Comparison of ENCODE assay signal across 8 cellular contexts in genomic region chr11:67439321-67440228, GRCh38. TPM values are rescaled to one million over a fixed set of nuclear protein-coding genes. Genes with fewer than 3 reads are reported as not detected.
DNase-seq lines count a peak whose midpoint lies in the region; ATAC-seq and TF ChIP-seq lines count a peak whose summit lies in the region.

No MANE protein-coding gene starts in this region.

- no peak overlapping the region for H3K4ac ChIP-seq in IMR-90 (ENCODE audit: low read depth, low read length)

- no peak overlapping the region for H2BK5ac ChIP-seq in IMR-90 (ENCODE audit: low read depth, low read length, poor library complexity, severe bottlenecking)

- H2AFZ ChIP-seq in IMR-90 (replicated peaks; ENCODE audit: low read length, poor library complexity), result peak overlapping the region; percentile 13
- H2AFZ ChIP-seq in hepatocyte, result no peak overlapping the region

- H3K4me2 ChIP-seq in IMR-90 (ENCODE audit: low read depth, low read length) (no peak overlapping the region), hepatocyte (no peak overlapping the region)

- H4K91ac ChIP-seq in IMR-90 (ENCODE audit: insufficient read depth, low read depth, low read length), result no peak overlapping the region

- WGBS in IMR-90 (ENCODE audit: extremely low coverage in 2 of 2, insufficient read length in 1 of 2), 2 experiments, result 84% methylated on average over 13 of the region's 31 CpGs; no CpG with 5 or more reads in 1 of the 2 experiments
- 93% methylated on average over 28 of the region's 31 CpGs for WGBS in hepatocyte (ENCODE audit: low lambda C conversion rate, missing lambda C conversion rate)

- H2BK15ac ChIP-seq in IMR-90 (ENCODE audit: low read depth, low read length), result no peak overlapping the region

- CTCF ChIA-PET in IMR-90 (lab: Yijun Ruan, JAX), result no interaction called here

- no peak overlapping the region for H3K56ac ChIP-seq in IMR-90 (ENCODE audit: extremely low read depth, insufficient read depth, low read length)

- no peak overlapping the region for H3K18ac ChIP-seq in IMR-90 (ENCODE audit: low read depth, low read length)

- BruUV-seq in IMR-90 (replicated peaks; lab: Mats Ljungman, UMichigan), result no TSS peak

- intact Hi-C loops in IMR-90 (cut with micrococcal nuclease) (no loop called here), tibial artery (cut with DNase I; ENCODE audit: low total_unique reads) (no loop called here)

- DNase-seq in DMS53 treated with DMSO at 0.1 percent for 48 hours (lab: John Stamatoyannopoulos, UW; ENCODE audit: unreplicated experiment) (peak; percentile 32), IMR-90 (no peak), hepatocyte (ENCODE audit: low spot score) (no peak), tibial artery (peak in 1 of 2 donors; percentile 84), SHP77 treated with DMSO at 0.1 percent for 48 hours (lab: John Stamatoyannopoulos, UW) (no peak)
- DNase-seq in activated T-cell treated with anti-CD3 and anti-CD28 coated beads, Interleukin-2, amount 50 U/mL, for 4 hours, result no peak

- no peak overlapping the region for H4K8ac ChIP-seq in IMR-90 (ENCODE audit: low read depth in 2 of 2, low read length in 2 of 2)

- no peak for TF ChIP-seq RAD21 in IMR-90 (IDR thresholded peaks at IDR 0.05; ENCODE audit: low read length)

- H3K27me3 Mint-ChIP-seq in activated T-cell treated with anti-CD3 and anti-CD28 coated beads, Interleukin-2, amount 50 U/mL, for 4 hours (ENCODE audit: low read depth), result no peaks in the 10 kb centered on the region

- no peak overlapping the region for H2AK5ac ChIP-seq in IMR-90 (ENCODE audit: low read depth, low read length)

- H3K79me2 ChIP-seq in hepatocyte, result peaks cover 18% of the 10 kb centered on the region

- dilution Hi-C loops in IMR-90 (cut with HindIII; ENCODE audit: low sequenced_read_pairs, unreplicated experiment), result no loop called here

- TF ChIP-seq POLR2A in IMR-90 (IDR thresholded peaks at IDR 0.05; ENCODE audit: low read depth, low read length), result no peak

- H3K27ac ChIP-seq in IMR-90 (ENCODE audit: insufficient read depth, low read length) (no peak overlapping the region), hepatocyte (no peak overlapping the region), tibial artery (peak overlapping the region; percentile 51 to 64)

- H2BK120ac ChIP-seq in IMR-90 (ENCODE audit: low read depth, low read length), result no peak overlapping the region

- peaks cover 8% of the 10 kb centered on the region for H4K20me1 ChIP-seq in IMR-90 (ENCODE audit: insufficient read depth, low read length)
- H4K20me1 ChIP-seq in hepatocyte (ENCODE audit: insufficient read depth, poor library complexity, severe bottlenecking), result no peaks in the 10 kb centered on the region

- no peak overlapping the region for H3K23ac ChIP-seq in IMR-90 (ENCODE audit: low read depth, low read length)

- H3K9me3 ChIP-seq in IMR-90 (ENCODE audit: control insufficient read depth, insufficient read depth, low read length) (no peaks in the 10 kb centered on the region), hepatocyte (ENCODE audit: low read depth) (no peaks in the 10 kb centered on the region), tibial artery (no peaks in the 10 kb centered on the region)

- H3K79me1 ChIP-seq in IMR-90 (ENCODE audit: low read depth in 1 of 2, low read length in 2 of 2), result peaks cover 8 to 26% of the 10 kb centered on the region in 2 experiments

- H3K36me3 ChIP-seq in IMR-90 (ENCODE audit: control insufficient read depth, insufficient read depth, low read length) (peaks cover 45% of the 10 kb centered on the region; the same call in 1 of the 2 replicates), hepatocyte (replicated peaks; ENCODE audit: insufficient read depth, low read depth) (no peaks in the 10 kb centered on the region), tibial artery (peaks cover 0 to 77% (median 55%) of the 10 kb centered on the region in 3 donors)

- in situ Hi-C loops in IMR-90 (cut with MboI; ENCODE audit: low sequenced_read_pairs), result no loop called here

- no peak overlapping the region for H4K5ac ChIP-seq in IMR-90 (ENCODE audit: low read depth, low read length)

- no peak overlapping the region for H3K14ac ChIP-seq in IMR-90 (replicated peaks; ENCODE audit: low read depth, low read length)

- no peak overlapping the region for H3K4me3 ChIP-seq in IMR-90 (ENCODE audit: insufficient read depth, low read depth, low read length)
- H3K4me3 ChIP-seq in hepatocyte, result no peak overlapping the region
- no peak overlapping the region for H3K4me3 ChIP-seq in tibial artery

- peak overlapping the region; percentile 87 for H3K4me3 Mint-ChIP-seq in activated T-cell treated with anti-CD3 and anti-CD28 coated beads, Interleukin-2, amount 50 U/mL, for 4 hours

- H3K9me3 Mint-ChIP-seq in activated T-cell treated with anti-CD3 and anti-CD28 coated beads, Interleukin-2, amount 50 U/mL, for 4 hours, result no peaks in the 10 kb centered on the region

- H3K9ac ChIP-seq in IMR-90 (ENCODE audit: low read depth, low read length), result no peak overlapping the region

- peaks cover 62% of the 10 kb centered on the region for H3K4me1 Mint-ChIP-seq in activated T-cell treated with anti-CD3 and anti-CD28 coated beads, Interleukin-2, amount 50 U/mL, for 4 hours (ENCODE audit: low read depth)

- no peak overlapping the region for H2BK20ac ChIP-seq in IMR-90 (ENCODE audit: low read depth, low read length)

- POLR2A ChIA-PET in IMR-90 (lab: Charles Lee; ENCODE audit: unreplicated experiment), result no interaction called here

- H3K36me3 Mint-ChIP-seq in activated T-cell treated with anti-CD3 and anti-CD28 coated beads, Interleukin-2, amount 50 U/mL, for 4 hours (ENCODE audit: insufficient read depth), result peaks cover 8% of the 10 kb centered on the region

- H3K4me1 ChIP-seq in IMR-90 (ENCODE audit: control insufficient read depth, insufficient read depth, low read length) (peaks cover 3% of the 10 kb centered on the region; the same call in 1 of the 2 replicates), hepatocyte (ENCODE audit: insufficient read depth) (peaks cover 13% of the 10 kb centered on the region), tibial artery (peaks cover 0 to 68% (median 40%) of the 10 kb centered on the region in 4 donors)

- H3K27me3 ChIP-seq in IMR-90 (ENCODE audit: control insufficient read depth, insufficient read depth, low read length) (no peaks in the 10 kb centered on the region), hepatocyte (no peaks in the 10 kb centered on the region), tibial artery (no peaks in the 10 kb centered on the region)

- no peaks in the 10 kb centered on the region for H3K9me2 ChIP-seq in hepatocyte (replicated peaks; ENCODE audit: insufficient read depth)

- H2AK9ac ChIP-seq in IMR-90 (replicated peaks; ENCODE audit: low read depth, low read length, poor library complexity), result no peak overlapping the region

- TF ChIP-seq CTCF in IMR-90 (conservative IDR thresholded peaks at IDR 0.05; ENCODE audit: low read depth, low read length) (no peak), hepatocyte (IDR thresholded peaks at IDR 0.05; ENCODE audit: poor library complexity) (peak; percentile 5), tibial artery (IDR thresholded peaks at IDR 0.05) (no peak)

- H3K9me1 ChIP-seq in IMR-90 (ENCODE audit: insufficient read depth, low read length), result peaks cover 8% of the 10 kb centered on the region; the same call in 1 of the 2 replicates

- ATAC-seq in IMR-90 (ENCODE audit: low read depth) (no peak), HG02885 (IDR thresholded peaks at IDR 0.05; ENCODE audit: poor library complexity, unreplicated experiment) (no peak), GM18867 (IDR thresholded peaks at IDR 0.05; ENCODE audit: unreplicated experiment) (no peak)
- ATAC-seq in activated T-cell treated with anti-CD3 and anti-CD28 coated beads, Interleukin-2, amount 50 U/mL, for 4 hours, result no peak

TF ChIP-seq in IMR-90, 13 proteins besides CTCF, POLR2A, EP300 and RAD21 (continues in another document):
- TF ChIP-seq NFE2L2 (IDR thresholded peaks at IDR 0.05; ENCODE audit: low read depth, low read length), result no peak

RNA-seq across cellular contexts. Expression of gene PTPRCAP, which starts 2.1 kb away (rescaled TPM):
- not detected in 2 replicates for total RNA-seq in IMR-90 (2012; rRNA removed)
- polyA plus RNA-seq in IMR-90 (2012; rRNA removed), result 0.14 and 0.24 TPM in 2 replicates
- 0.18 and 0.41 TPM in 2 replicates for polyA plus RNA-seq in IMR-90 (2012; cell fraction: cytosol; rRNA removed)
- polyA plus RNA-seq in IMR-90 (2012; cell fraction: nucleus; rRNA removed; ENCODE audit: low replicate concordance), result 2.5 and 7.4 TPM in 2 replicates
- 100 to 1,000 TPM in 2 of 3 donors, 10 to 100 TPM in 1; 61.5 to 114 (median 108) TPM for total RNA-seq in activated T-cell treated with anti-CD3 and anti-CD28 coated beads, Interleukin-2, amount 50 U/mL, for 4 hours
- total RNA-seq in hepatocyte, result 2.5 and 3.4 TPM in 2 replicates
- polyA plus RNA-seq in hepatocyte, result 1.0 and 1.3 TPM in 2 replicates

RNA-seq across cellular contexts. Expression of gene CORO1B, which starts 3.7 kb away (rescaled TPM):
- 76.4 and 79.4 TPM in 2 replicates for total RNA-seq in IMR-90 (2012; rRNA removed)
- polyA plus RNA-seq in IMR-90 (2012; rRNA removed), result 138 and 151 TPM in 2 replicates
- polyA plus RNA-seq in IMR-90 (2012; cell fraction: cytosol; rRNA removed), result 81.3 and 148 TPM in 2 replicates
- 81.7 and 240 TPM in 2 replicates for polyA plus RNA-seq in IMR-90 (2012; cell fraction: nucleus; rRNA removed; ENCODE audit: low replicate concordance)
- total RNA-seq in activated T-cell treated with anti-CD3 and anti-CD28 coated beads, Interleukin-2, amount 50 U/mL, for 4 hours, result 100 to 1,000 TPM in 2 of 3 donors, 10 to 100 TPM in 1; 97.5 to 139 (median 114) TPM
- 104 and 118 TPM in 2 replicates for total RNA-seq in hepatocyte
- 150 and 152 TPM in 2 replicates for polyA plus RNA-seq in hepatocyte

RNA-seq across cellular contexts. Expression of gene RPS6KB2, which starts 11.3 kb away (rescaled TPM):
- 47.8 and 58.4 TPM in 2 replicates for total RNA-seq in IMR-90 (2012; rRNA removed)
- 50.7 and 55.3 TPM in 2 replicates for polyA plus RNA-seq in IMR-90 (2012; rRNA removed)
- 63.7 and 69.8 TPM in 2 replicates for polyA plus RNA-seq in IMR-90 (2012; cell fraction: cytosol; rRNA removed)
- polyA plus RNA-seq in IMR-90 (2012; cell fraction: nucleus; rRNA removed; ENCODE audit: low replicate concordance), result 106 and 200 TPM in 2 replicates
- 10 to 100 TPM; 90.3 to 97.2 (median 92.7) TPM for total RNA-seq in activated T-cell treated with anti-CD3 and anti-CD28 coated beads, Interleukin-2, amount 50 U/mL, for 4 hours
- 59.9 and 65.0 TPM in 2 replicates for total RNA-seq in hepatocyte
- polyA plus RNA-seq in hepatocyte, result 105 and 107 TPM in 2 replicates

RNA-seq across cellular contexts. Expression of gene GPR152, which starts 13.0 kb away (rescaled TPM):
- not detected in 2 replicates for total RNA-seq in IMR-90 (2012; rRNA removed)
- polyA plus RNA-seq in IMR-90 (2012; rRNA removed), result not detected in 2 replicates
- polyA plus RNA-seq in IMR-90 (2012; cell fraction: cytosol; rRNA removed), result not detected in 2 replicates
- polyA plus RNA-seq in IMR-90 (2012; cell fraction: nucleus; rRNA removed; ENCODE audit: low replicate concordance), result not detected in 2 replicates
- total RNA-seq in activated T-cell treated with anti-CD3 and anti-CD28 coated beads, Interleukin-2, amount 50 U/mL, for 4 hours, result not detected
- total RNA-seq in hepatocyte, result not detected in 2 replicates
- polyA plus RNA-seq in hepatocyte, result not detected in 2 replicates

RNA-seq across cellular contexts. Expression of gene CABP4, which starts 15.6 kb away (rescaled TPM):
- total RNA-seq in IMR-90 (2012; rRNA removed) (not detected in 2 replicates), hepatocyte (not detected in 2 replicates)
- polyA plus RNA-seq in IMR-90 (2012; rRNA removed) (not detected in 2 replicates), hepatocyte (not detected in 2 replicates)
- not detected in 2 replicates for polyA plus RNA-seq in IMR-90 (2012; cell fraction: cytosol; rRNA removed)
- not detected in 2 replicates for polyA plus RNA-seq in IMR-90 (2012; cell fraction: nucleus; rRNA removed; ENCODE audit: low replicate concordance)
- total RNA-seq in activated T-cell treated with anti-CD3 and anti-CD28 coated beads, Interleukin-2, amount 50 U/mL, for 4 hours, result 1 to 10 TPM in 2 of 3 donors, under 1 TPM in 1; 0.48 to 1.5 (median 1.1) TPM

Comparison
In these comparisons a context has a peak if more than half of its experiments do, and no peak if none do; other contexts are left out.
1. H3K27ac ChIP-seq: peak in tibial artery (2 of 2); none in IMR-90 (single experiment) and hepatocyte (single experiment).
2. RNA of gene PTPRCAP, which starts 2.1 kb away (total RNA-seq): 61.5 to 114 TPM in activated T-cell treated with anti-CD3 and anti-CD28 coated beads, Interleukin-2, amount 50 U/mL, for 4 hours; 2.5 to 3.4 TPM in hepatocyte and not detected in IMR-90; every median in the first group is over 10 times any median in the second.